ENCODE assay signal across 21 cellular contexts in the genomic region with DNA sequence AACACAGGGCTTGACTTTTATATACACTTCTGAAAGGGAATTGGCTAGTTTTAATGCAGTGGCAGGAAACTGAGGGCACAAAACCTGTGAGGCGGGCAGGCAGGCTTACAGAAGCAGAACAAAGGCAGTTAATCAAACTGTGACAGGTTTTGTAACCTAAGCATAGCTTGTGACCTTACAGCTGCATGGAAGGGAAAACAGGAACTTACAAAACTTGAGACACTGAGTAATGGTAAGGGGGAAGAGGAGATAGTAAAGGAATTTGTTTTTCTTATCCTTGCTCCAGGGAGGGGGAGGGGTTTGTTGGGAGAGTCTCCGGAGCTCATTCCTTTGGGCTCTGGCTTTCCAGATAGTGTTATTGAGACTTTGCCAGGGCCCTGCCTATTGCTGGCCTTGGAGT. TPM values are rescaled to one million over a fixed set of nuclear protein-coding genes. Genes with fewer than 3 reads are reported as not detected.
DNase-seq lines count a peak whose midpoint lies in the region; FAIRE-seq and TF ChIP-seq lines count a peak whose summit lies in the region.
"Had no signal": no experiment of that assay in that cellular context is flagged by ENCODE, and none has a peak within 500 bp of the region (broad histone marks: within the 10 kb centered on the region; RNA-seq: fewer than 3 reads in every experiment).

No MANE protein-coding gene starts in this region.

- no peak for TF ChIP-seq EP300 in stomach (IDR thresholded peaks at IDR 0.05)

- H3K4me3 ChIP-seq in kidney epithelial cell (ENCODE audit: low read depth, low read length) (no peak overlapping the region), stomach (no peak overlapping the region)
- H3K4me3 ChIP-seq: dorsolateral prefrontal cortex, esophagus muscularis mucosa, heart left ventricle, right lobe of liver, uterus had no signal

- peak; percentile 28 to 52 for DNase-seq in AML-193 (lab: John Stamatoyannopoulos, UW)
- DNase-seq in LHCN-M2 (ENCODE audit: low read depth), result peak; percentile 10
- peak; percentile 10 for DNase-seq in RCC 7860 (ENCODE audit: low spot score)
- peak; percentile 9 for DNase-seq in kidney epithelial cell (ENCODE audit: low read depth)
- DNase-seq in NCI-H526 treated with DMSO at 0.1 percent for 48 hours (lab: John Stamatoyannopoulos, UW), result no peak
- DNase-seq in EL, result no peak
- DNase-seq in stomach, result no peak
- DNase-seq in NCI-H2227 (lab: John Stamatoyannopoulos, UW; ENCODE audit: unreplicated experiment), result no peak
- DNase-seq: activated naive CD8-positive, alpha-beta T cell treated with anti-CD3 and anti-CD28 coated beads for 36 hours; dorsolateral prefrontal cortex; heart left ventricle; kidney; NCI-H774; right lobe of liver; stimulated activated naive CD8-positive, alpha-beta T cell treated with anti-CD3 and anti-CD28 coated beads, Interleukin-15, amount 100 ng/mL, for 72 hours; uterus; WERI-Rb-1 had no signal

- no peak for TF ChIP-seq POLR2A in stomach (IDR thresholded peaks at IDR 0.05)

- H3K4me1 ChIP-seq in stomach, result no peaks in the 10 kb centered on the region
- H3K4me1 ChIP-seq: esophagus muscularis mucosa, heart left ventricle, right lobe of liver, uterus had no signal

- no peak for TF ChIP-seq CTCF in kidney epithelial cell (IDR thresholded peaks at IDR 0.05; ENCODE audit: insufficient read depth, low read length, poor library complexity, severe bottlenecking)
- no peak for TF ChIP-seq CTCF in stomach (IDR thresholded peaks at IDR 0.05)

- H3K27ac ChIP-seq in stomach, result no peak overlapping the region
- H3K27ac ChIP-seq: C4-2B, dorsolateral prefrontal cortex, esophagus muscularis mucosa, heart left ventricle, neutrophil, right lobe of liver, uterus, WERI-Rb-1 had no signal

- FAIRE-seq in RCC 7860 (lab: Jason Lieb, UNC), result no peak
- FAIRE-seq: A204.1, kidney had no signal

- intact Hi-C loops in stomach (cut with DNase I; ENCODE audit: low total_unique reads), result no loop called here

- WGBS in stomach, 5 donors, result 9 to 29% (median 21%) methylated on average over 2 of the region's 2 CpGs

- H3K9me3 ChIP-seq in stomach, result peaks cover 0 to 17% (median 0%) of the 10 kb centered on the region in 4 donors
- H3K9me3 ChIP-seq: heart left ventricle, neutrophil, right lobe of liver, uterus had no signal

- no peaks in the 10 kb centered on the region for H3K36me3 ChIP-seq in kidney epithelial cell (ENCODE audit: control insufficient read depth, insufficient read depth, low read length)
- no peaks in the 10 kb centered on the region for H3K36me3 ChIP-seq in stomach
- H3K36me3 ChIP-seq: esophagus muscularis mucosa, heart left ventricle, neutrophil, right lobe of liver, uterus, WERI-Rb-1 had no signal

- H3K27me3 ChIP-seq in kidney epithelial cell (ENCODE audit: control insufficient read depth, insufficient read depth, low read length), result no peaks in the 10 kb centered on the region
- no peaks in the 10 kb centered on the region for H3K27me3 ChIP-seq in stomach
- H3K27me3 ChIP-seq: esophagus muscularis mucosa, heart left ventricle, neutrophil, right lobe of liver, uterus had no signal

RNA-seq across cellular contexts. Expression of gene SLITRK4, which starts 55.6 kb away (rescaled TPM):
- 3.0 and 5.6 TPM in 2 replicates for total RNA-seq in LHCN-M2 (2014; rRNA removed)
- 3.1 TPM for polyA plus RNA-seq in LHCN-M2 (2012)
- 3.4 and 5.1 TPM in 2 replicates for total RNA-seq in kidney epithelial cell
- total RNA-seq in stomach, result 1 to 10 TPM in 1 of 5 donors, under 1 TPM in 1, not detected in 3; 0.29 to 6.2 TPM
- polyA plus RNA-seq in stomach, result under 1 TPM; 0.03 to 0.15 (median 0.06) TPM
- total RNA-seq: activated naive CD8-positive, alpha-beta T cell treated with anti-CD3 and anti-CD28 coated beads for 36 hours had no signal

Comparison
In these comparisons a context has a peak if more than half of its experiments do, and no peak if none do; other contexts are left out.
1. DNase-seq: peak in AML-193 (2 of 2), LHCN-M2 (single experiment), RCC 7860 (single experiment) and kidney epithelial cell (single experiment); none in NCI-H526 treated with DMSO at 0.1 percent for 48 hours (single experiment), EL (single experiment), stomach (single experiment) and NCI-H2227 (single experiment).